In genomic region chr6:136767583-136768307, GRCh38 we compare ENCODE assay signal across 16 cellular contexts. TPM values are rescaled to one million over a fixed set of nuclear protein-coding genes. Genes with fewer than 3 reads are reported as not detected.
A peak's percentile ranks its signal among the peaks of the same experiment; 100 is the strongest.
DNase-seq lines count a peak whose midpoint lies in the region; ATAC-seq, FAIRE-seq and TF ChIP-seq lines count a peak whose summit lies in the region.
"Had no signal": no experiment of that assay in that cellular context is flagged by ENCODE, and none has a peak within 500 bp of the region (broad histone marks: within the 10 kb centered on the region; RNA-seq: fewer than 3 reads in every experiment).

No MANE protein-coding gene starts in this region.

- POLR2A ChIA-PET in A549 (lab: Yijun Ruan, JAX) = no interaction called here
- POLR2A ChIA-PET in CD4-positive, alpha-beta T cell (lab: Charles Lee) = interaction anchor here (0.8 to 1.3 kb wide), 3 partner anchors 17 to 24 kb away, joined by 3 to 5 read pairs (median 3); partner anchors contain the start of gene MAP3K5

- H3K4me3 ChIP-seq in A549 (no peak overlapping the region), fibroblast of pulmonary artery (replicated peaks; ENCODE audit: low read depth, low read length) (no peak overlapping the region), suprapubic skin (no peak overlapping the region), lower leg skin (ENCODE audit: low read depth, poor library complexity, severe bottlenecking) (no peak overlapping the region)
- H3K4me3 ChIP-seq: left lung, ovary had no signal

- H3K36me3 ChIP-seq in suprapubic skin = no peaks in the 10 kb centered on the region
- H3K36me3 ChIP-seq: left lung, ovary had no signal

- H3K4me1 ChIP-seq in A549 (peaks cover 5% of the 10 kb centered on the region; the same call in 1 of the 3 replicates), suprapubic skin (peaks cover 26% of the 10 kb centered on the region)

- CTCF ChIA-PET in A549 (lab: Yijun Ruan, JAX) = interaction anchor here (1.4 kb wide), 1 partner anchor 125 kb away, joined by 4 read pairs; no protein-coding TSS in a partner anchor
- CTCF ChIA-PET in CD4-positive, alpha-beta T cell (lab: Charles Lee) = interaction anchor here (1.2 kb wide), 1 partner anchor 24 kb away, joined by 10 read pairs; the partner anchor contains the start of gene MAP3K5

- TF ChIP-seq CTCF in A549 (IDR thresholded peaks at IDR 0.05) = no peak
- no peak for TF ChIP-seq CTCF in CD4-positive, alpha-beta T cell (IDR thresholded peaks at IDR 0.05)
- no peak for TF ChIP-seq CTCF in fibroblast of pulmonary artery (IDR thresholded peaks at IDR 0.05; ENCODE audit: low read length, missing control alignments)
- no peak for TF ChIP-seq CTCF in suprapubic skin (IDR thresholded peaks at IDR 0.05)
- TF ChIP-seq CTCF in lower leg skin (IDR thresholded peaks at IDR 0.05) = no peak

- H3K27ac Mint-ChIP-seq in CD4-positive, alpha-beta T cell = peak overlapping the region; percentile 14
- H3K27ac Mint-ChIP-seq: endodermal cell had no signal

- WGBS in A549 (ENCODE audit: missing lambda C conversion rate) = 84% methylated on average over 6 of the region's 6 CpGs
- 92% methylated on average over 6 of the region's 6 CpGs for WGBS in suprapubic skin
- 89 to 90% methylated on average over 6 of the region's 6 CpGs for WGBS in lower leg skin, 2 donors

- H3K36me3 Mint-ChIP-seq in CD4-positive, alpha-beta T cell (ENCODE audit: low read depth) = no peaks in the 10 kb centered on the region

- peak overlapping the region; percentile 44 for H3K4me3 Mint-ChIP-seq in CD4-positive, alpha-beta T cell
- H3K4me3 Mint-ChIP-seq: endodermal cell had no signal

- TF ChIP-seq POLR2A in A549 (IDR thresholded peaks at IDR 0.05; ENCODE audit: low read length) = no peak
- TF ChIP-seq POLR2A in suprapubic skin (IDR thresholded peaks at IDR 0.05) = no peak
- no peak for TF ChIP-seq POLR2A in lower leg skin (IDR thresholded peaks at IDR 0.05)

- H3K27me3 Mint-ChIP-seq in CD4-positive, alpha-beta T cell = no peaks in the 10 kb centered on the region

- TF ChIP-seq RAD21 in A549 (conservative IDR thresholded peaks at IDR 0.05 in 1 of 2, IDR thresholded peaks at IDR 0.05 in 1 of 2) = no peak

- FAIRE-seq in A549 (lab: Jason Lieb, UNC) = no peak
- FAIRE-seq: astrocyte had no signal

- H3K27ac ChIP-seq in A549 (no peak overlapping the region), suprapubic skin (no peak overlapping the region)
- no peak overlapping the region for H3K27ac ChIP-seq in CD4-positive, alpha-beta T cell (ENCODE audit: low read depth, low read length)

- no peak for DNase-seq in A549 (ENCODE audit: low read depth in 1 of 2, low spot score in 1 of 2)
- DNase-seq in CD4-positive, alpha-beta T cell = no peak
- DNase-seq in NOMO-1 treated with DMSO at 0.1 percent for 48 hours (lab: John Stamatoyannopoulos, UW; ENCODE audit: unreplicated experiment) = peak; percentile 68
- DNase-seq in fibroblast of pulmonary artery (ENCODE audit: low read depth) = peak; percentile 49
- no peak for DNase-seq in stimulated activated CD4-positive, alpha-beta T cell treated with anti-CD3 and anti-CD28 coated beads, Interleukin-4, amount 100 ng/mL, for 1 hour
- DNase-seq in suprapubic skin (ENCODE audit: low spot score in 2 of 2) = no peak
- DNase-seq in lower leg skin (ENCODE audit: low spot score in 2 of 2) = no peak
- DNase-seq: activated CD8-positive, alpha-beta memory T cell treated with anti-CD3 and anti-CD28 coated beads, Interleukin-2, amount 50 U/mL, for 4 hours; endodermal cell; left lung; NCI-H146; NCI-H774; ovary; stimulated activated naive CD4-positive, alpha-beta T cell treated with Interleukin-2 at 50 U/mL for 16 hours had no signal

- H3K4me1 Mint-ChIP-seq in CD4-positive, alpha-beta T cell (ENCODE audit: low read depth) = peaks cover 76% of the 10 kb centered on the region
- H3K4me1 Mint-ChIP-seq: endodermal cell had no signal

- no peak overlapping the region for H3K4me2 ChIP-seq in A549

- H3K9me3 ChIP-seq in A549 (no peaks in the 10 kb centered on the region), suprapubic skin (no peaks in the 10 kb centered on the region)
- no peaks in the 10 kb centered on the region for H3K9me3 ChIP-seq in CD4-positive, alpha-beta T cell (ENCODE audit: control insufficient read depth, low read length)
- H3K9me3 ChIP-seq: left lung, ovary had no signal

- ATAC-seq in A549 (no peak), HG03196 (IDR thresholded peaks at IDR 0.05; ENCODE audit: unreplicated experiment) (no peak)
- no peak for ATAC-seq in CD4-positive, alpha-beta T cell (ENCODE audit: poor library complexity)
- ATAC-seq: left lung had no signal

- H3K9me3 Mint-ChIP-seq in CD4-positive, alpha-beta T cell = no peaks in the 10 kb centered on the region
- H3K9me3 Mint-ChIP-seq: endodermal cell had no signal

- H3K27me3 ChIP-seq in CD4-positive, alpha-beta T cell (ENCODE audit: control insufficient read depth, insufficient read depth, low read length) = no peaks in the 10 kb centered on the region
- no peaks in the 10 kb centered on the region for H3K27me3 ChIP-seq in suprapubic skin
- H3K27me3 ChIP-seq: left lung, ovary had no signal

- TF ChIP-seq EP300 in A549 (IDR thresholded peaks at IDR 0.05) = no peak
- TF ChIP-seq EP300 in suprapubic skin (IDR thresholded peaks at IDR 0.05) = no peak

- intact Hi-C loops in CD4-positive, alpha-beta T cell (cut with DNase I, micrococcal nuclease) = no loop called here
- intact Hi-C loops in lower leg skin (cut with DNase I; ENCODE audit: low total_unique reads) = no loop called here

TF ChIP-seq in A549, 52 proteins besides CTCF, POLR2A, EP300 and RAD21:
- TF ChIP-seq EHMT2 (IDR thresholded peaks at IDR 0.05; ENCODE audit: low read depth) = no peak
- peak; percentile 8 to 24; a peak in 2 of 4 replicates for TF ChIP-seq CEBPB (IDR thresholded peaks at IDR 0.05)

RNA-seq across cellular contexts. Expression of gene MAP3K5, which starts 24.5 kb away (rescaled TPM):
- polyA plus RNA-seq in A549 (2011; rRNA removed) (4.1 and 4.4 TPM in 2 replicates), A549 (2017; fragmentation: RNase III; extraction: RNeasy Plus Mini Kit Qiagen cat#74134 plus additional on column Dnase treatment) (1.8 to 2.1 TPM (median 2.1 TPM) in 3 replicates)
- polyA plus RNA-seq in A549 (2012; cell fraction: cytosol; rRNA removed) = 1.1 and 1.4 TPM in 2 replicates
- 0.91 and 1.1 TPM in 2 replicates for polyA plus RNA-seq in A549 (2012; cell fraction: nucleus; rRNA removed)
- polyA minus RNA-seq in A549 (2011; rRNA and poly(A)+ RNA removed) = 2.9 and 3.7 TPM in 2 replicates
- total RNA-seq in CD4-positive, alpha-beta T cell = 10 to 100 TPM; 12.9 to 14.1 TPM
- total RNA-seq in suprapubic skin (10 to 100 TPM; 19.4 to 36.1 (median 21.1) TPM), lower leg skin (10 to 100 TPM; 18.9 to 35.2 (median 27.0) TPM)

RNA-seq across cellular contexts. Expression of gene PEX7, which starts 54.6 kb away (rescaled TPM):
- 7.3 and 9.6 TPM in 2 replicates for polyA plus RNA-seq in A549 (2011; rRNA removed)
- 3.9 and 4.6 TPM in 2 replicates for polyA plus RNA-seq in A549 (2012; cell fraction: cytosol; rRNA removed)
- 2.0 and 3.4 TPM in 2 replicates for polyA plus RNA-seq in A549 (2012; cell fraction: nucleus; rRNA removed)
- 6.0 to 6.9 TPM (median 6.2 TPM) in 3 replicates for polyA plus RNA-seq in A549 (2017; fragmentation: RNase III; extraction: RNeasy Plus Mini Kit Qiagen cat#74134 plus additional on column Dnase treatment)
- 5.2 and 5.3 TPM in 2 replicates for polyA minus RNA-seq in A549 (2011; rRNA and poly(A)+ RNA removed)
- total RNA-seq in CD4-positive, alpha-beta T cell = 1 to 10 TPM; 2.0 to 3.4 TPM
- total RNA-seq in suprapubic skin = 10 to 100 TPM in 2 of 4 donors, 1 to 10 TPM in 2; 4.3 to 21.2 (median 12.4) TPM
- total RNA-seq in lower leg skin = 10 to 100 TPM; 15.2 to 21.5 (median 21.2) TPM

Comparison
In these comparisons a context has a peak if more than half of its experiments do, and no peak if none do; other contexts are left out.
1. DNase-seq: peak in NOMO-1 treated with DMSO at 0.1 percent for 48 hours (single experiment) and fibroblast of pulmonary artery (single experiment); none in A549 (0 of 2), CD4-positive, alpha-beta T cell (0 of 10), stimulated activated CD4-positive, alpha-beta T cell treated with anti-CD3 and anti-CD28 coated beads, Interleukin-4, amount 100 ng/mL, for 1 hour (single experiment), suprapubic skin (0 of 2) and lower leg skin (0 of 2).